In genomic region chr3:158711886-158712285, GRCh38 we compare ENCODE assay signal across 9 cellular contexts. TPM values are rescaled to one million over a fixed set of nuclear protein-coding genes. Genes with fewer than 3 reads are reported as not detected.
DNase-seq lines count a peak whose midpoint lies in the region; ATAC-seq and TF ChIP-seq lines count a peak whose summit lies in the region.
"Had no signal": no experiment of that assay in that cellular context is flagged by ENCODE, and none has a peak within 500 bp of the region (broad histone marks: within the 10 kb centered on the region; RNA-seq: fewer than 3 reads in every experiment).

No MANE protein-coding gene starts in this region.

- H3K36me3 ChIP-seq in left lung: peaks cover 0 to 21% of the 10 kb centered on the region in 2 donors

- intact Hi-C loops in MCF 10A (cut with micrococcal nuclease): no loop called here
- intact Hi-C loops in left lung (cut with DNase I): loop anchor here in 1 of 2 donors (10.0 kb wide), 1 partner anchor 47 kb away; no protein-coding TSS in a partner anchor

- in situ Hi-C loops in ACHN (cut with HindIII; ENCODE audit: low pct_ligation_motif_present, low pct_unique_long_range_greater_than_20kb, low sequenced_read_pairs): no loop called here

- peaks cover 0 to 42% of the 10 kb centered on the region in 2 donors for H3K4me1 ChIP-seq in left lung

- peak overlapping the region; percentile 60 for H3K27ac Mint-ChIP-seq in HFFc6
- H3K27ac Mint-ChIP-seq in MCF 10A (ENCODE audit: low read depth, unreplicated experiment): peak overlapping the region; percentile 80

- H3K27me3 Mint-ChIP-seq in HFFc6 (ENCODE audit: insufficient read depth): no peaks in the 10 kb centered on the region; the same call in 1 of the 2 replicates
- no peaks in the 10 kb centered on the region for H3K27me3 Mint-ChIP-seq in MCF 10A (ENCODE audit: insufficient read depth, unreplicated experiment)

- H3K9me3 Mint-ChIP-seq in HFFc6 (no peaks in the 10 kb centered on the region), MCF 10A (ENCODE audit: unreplicated experiment) (no peaks in the 10 kb centered on the region)

- CTCF ChIA-PET in MCF 10A (lab: Yijun Ruan, JAX): interaction anchor here (9.9 kb wide), 1 partner anchor 16 kb away, joined by 79 read pairs; no protein-coding TSS in a partner anchor

- H3K27me3 ChIP-seq in left lung: no peaks in the 10 kb centered on the region

- DNase-seq in ACHN: peak; percentile 52
- peak; percentile 60 for DNase-seq in HFFc6
- peak; percentile 51 for DNase-seq in MCF 10A (ENCODE audit: unreplicated experiment)
- DNase-seq in left lung: no peak
- no peak for DNase-seq in NCI-H1105 treated with DMSO at 0.1 percent for 48 hours (lab: John Stamatoyannopoulos, UW)
- DNase-seq in NCI-H2107 (lab: John Stamatoyannopoulos, UW): no peak

- no peak overlapping the region for H3K4me3 ChIP-seq in left lung

- peaks cover 42% of the 10 kb centered on the region for H3K36me3 Mint-ChIP-seq in HFFc6 (ENCODE audit: low read depth)
- H3K36me3 Mint-ChIP-seq in MCF 10A (ENCODE audit: insufficient read depth, unreplicated experiment): peaks cover 7% of the 10 kb centered on the region

- peaks cover 86% of the 10 kb centered on the region for H3K4me1 Mint-ChIP-seq in HFFc6 (ENCODE audit: low read depth)
- H3K4me1 Mint-ChIP-seq in MCF 10A (ENCODE audit: insufficient read depth, unreplicated experiment): peaks cover 21% of the 10 kb centered on the region

- no TSS peak for BruUV-seq in MCF 10A (replicated peaks; lab: Mats Ljungman, UMichigan)

- ATAC-seq in left lung (peak; percentile 66), HG03025 (IDR thresholded peaks at IDR 0.05; ENCODE audit: low FRiP score, unreplicated experiment) (no peak), HG03439 (IDR thresholded peaks at IDR 0.05; ENCODE audit: unreplicated experiment) (no peak)
- ATAC-seq: esophagus mucosa had no signal

- POLR2A ChIA-PET in MCF 10A (lab: Yijun Ruan, JAX): interaction anchor here (0.6 kb wide), 1 partner anchor 77 kb away, joined by 3 read pairs; no protein-coding TSS in a partner anchor

- no peak for TF ChIP-seq CTCF in HFFc6 (IDR thresholded peaks at IDR 0.05)
- TF ChIP-seq CTCF in MCF 10A (IDR thresholded peaks at IDR 0.05; ENCODE audit: unreplicated experiment): no peak
- TF ChIP-seq CTCF in left lung (IDR thresholded peaks at IDR 0.05): no peak

- peak overlapping the region; percentile 64 to 65 for H3K27ac ChIP-seq in left lung

- no peaks in the 10 kb centered on the region for H3K9me3 ChIP-seq in left lung

- H3K4me3 Mint-ChIP-seq in HFFc6 (peak overlapping the region; percentile 61), MCF 10A (ENCODE audit: unreplicated experiment) (no peak overlapping the region)

RNA-seq across cellular contexts. Expression of gene RARRES1, which starts 20.4 kb away (rescaled TPM):
- total RNA-seq in HFFc6 (2021; fragmentation: NEBNext Ultra II Directional; extraction: Animal tissue kit (Norgen Biotek cat#: 25700)): 1 to 10 TPM in 1 of 6 experiments, under 1 TPM in 4, not detected in 1; 0.51 to 1.3 (median 0.77) TPM
- total RNA-seq in MCF 10A (2022) (not detected in 2 replicates), left lung (100 to 1,000 TPM in 1 of 2 donors, 10 to 100 TPM in 1; 52.4 to 131 TPM)

RNA-seq across cellular contexts. Expression of gene LXN, which starts 39.4 kb away (rescaled TPM):
- total RNA-seq in HFFc6 (2021; fragmentation: NEBNext Ultra II Directional; extraction: Animal tissue kit (Norgen Biotek cat#: 25700)): 10 to 100 TPM; 12.2 to 18.8 (median 16.2) TPM
- total RNA-seq in MCF 10A (2022) (3.4 and 4.4 TPM in 2 replicates), left lung (10 to 100 TPM; 31.4 to 52.5 TPM)

Comparison
In these comparisons a context has a peak if more than half of its experiments do, and no peak if none do; other contexts are left out.
1. DNase-seq: peak in ACHN (single experiment), HFFc6 (single experiment) and MCF 10A (single experiment); none in left lung (0 of 2), NCI-H1105 treated with DMSO at 0.1 percent for 48 hours (single experiment) and NCI-H2107 (single experiment).
2. RNA of gene RARRES1, which starts 20.4 kb away (total RNA-seq): 52.4 to 131 TPM in left lung; 0.51 to 1.3 TPM in HFFc6 and not detected in MCF 10A; every median in the first group is over 10 times any median in the second.